ENCODE assay signal across 23 cellular contexts in genomic region chr16:80107900-80108299, GRCh38.
"Had no signal": no experiment of that assay in that cellular context is flagged by ENCODE, and none has a peak within 500 bp of the region (broad histone marks: within the 10 kb centered on the region; RNA-seq: fewer than 3 reads in every experiment).

No MANE protein-coding gene starts in this region.

- DNase-seq: activated CD4-positive, alpha-beta T cell treated with anti-CD3 and anti-CD28 coated beads for 4 hours; activated CD4-positive, alpha-beta T cell treated with anti-CD3 and anti-CD28 coated beads, Interleukin-2, amount 50 U/mL, for 48 hours; activated CD4-positive, CD25-positive, alpha-beta regulatory T cell; activated CD8-positive, alpha-beta memory T cell treated with anti-CD3 and anti-CD28 coated beads, Interleukin-2, amount 50 U/mL, for 48 hours; activated naive CD4-positive, alpha-beta T cell treated with Interleukin-2 at 50 U/mL for 16 hours; activated naive CD8-positive, alpha-beta T cell treated with anti-CD3 and anti-CD28 coated beads for 36 hours; activated T-cell treated with anti-CD3 and anti-CD28 coated beads, Interleukin-2, amount 50 U/mL, for 4 hours; body of pancreas; caudate nucleus; effector CD4-positive, alpha-beta T cell; heart left ventricle; islet precursor cell; lower lobe of right lung; naive B cell; occipital lobe; posterior cingulate gyrus; right lobe of liver; small intestine; stimulated activated CD8-positive, alpha-beta memory T cell treated with anti-CD3 and anti-CD28 coated beads, Interleukin-4, amount 100 ng/mL, for 48 hours; stimulated activated naive B cell treated with anti-CD40 and anti-IgM and Interleukin-4, amounts not matched to agents 10 μg/mL and 1 μg/mL and 100 μg/mL, for 72 hours; T1000; testis had no signal

- ATAC-seq: activated T-cell treated with anti-CD3 and anti-CD28 coated beads, Interleukin-2, amount 50 U/mL, for 4 hours; body of pancreas; gastroesophageal sphincter; heart left ventricle; lower lobe of right lung; right lobe of liver; stimulated activated naive B cell treated with anti-CD40 and anti-IgM and Interleukin-4, amounts not matched to agents 10 μg/mL and 1 μg/mL and 100 μg/mL, for 72 hours had no signal

- H3K4me3 ChIP-seq: body of pancreas, gastroesophageal sphincter, heart left ventricle, lower lobe of right lung, right lobe of liver, testis had no signal

- H3K36me3 ChIP-seq: gastroesophageal sphincter, heart left ventricle, lower lobe of right lung, right lobe of liver had no signal

- H3K27ac ChIP-seq: body of pancreas, gastroesophageal sphincter, heart left ventricle, lower lobe of right lung, right lobe of liver, testis had no signal

- H3K4me1 ChIP-seq: body of pancreas, gastroesophageal sphincter, heart left ventricle, lower lobe of right lung, right lobe of liver, testis had no signal

- H3K9me3 ChIP-seq: body of pancreas, gastroesophageal sphincter, heart left ventricle, lower lobe of right lung, right lobe of liver, testis had no signal

- H3K27me3 ChIP-seq: body of pancreas, gastroesophageal sphincter, right lobe of liver, testis had no signal
